8 cellular contexts compared by ENCODE assay signal in genomic region chr17:39197380-39198185, GRCh38. TPM values are rescaled to one million over a fixed set of nuclear protein-coding genes. Genes with fewer than 3 reads are reported as not detected.
DNase-seq lines count a peak whose midpoint lies in the region; ATAC-seq, FAIRE-seq and TF ChIP-seq lines count a peak whose summit lies in the region.

TSS of gene CACNB1 (minus strand) at chr17:39197669. CDS start at chr17:39197495, 174 bp downstream.

- TF ChIP-seq CTCF in ascending aorta (IDR thresholded peaks at IDR 0.05) = no peak
- TF ChIP-seq CTCF in uterus (IDR thresholded peaks at IDR 0.05) = no peak

- no peak for ATAC-seq in GM19397 (IDR thresholded peaks at IDR 0.05; ENCODE audit: unreplicated experiment)

- H3K27ac ChIP-seq in ascending aorta (peak within 1 kb of the TSS; percentile 92 to 98), uterus (peak within 1 kb of the TSS; percentile 83 to 91)

- H3K4me1 ChIP-seq in ascending aorta = peaks cover 27 to 64% of the 10 kb centered on the region in 2 donors
- H3K4me1 ChIP-seq in uterus = peaks cover 13 to 36% of the 10 kb centered on the region in 2 donors

- peak within 1 kb of the TSS; percentile 84 to 90 for H3K4me3 ChIP-seq in ascending aorta
- H3K4me3 ChIP-seq in uterus = peak within 1 kb of the TSS; percentile 74 to 77

- FAIRE-seq in GM12892 (lab: Jason Lieb, UNC) = peak; percentile 14

- TF ChIP-seq POLR2A in GM12892 (IDR thresholded peaks at IDR 0.05; ENCODE audit: low read depth, low read length) (peak; percentile 48; the same call in 1 of the 2 replicates), uterus (IDR thresholded peaks at IDR 0.05) (peak; percentile 45 to 62)

- intact Hi-C loops in ascending aorta (cut with DNase I) = loop anchor here (5.0 kb wide), 3 partner anchors 35 to 265 kb away; partner anchors contain the start of genes CDK12 and FBXL20
- intact Hi-C loops in uterus (cut with DNase I; ENCODE audit: low total_unique reads) = no loop called here

- DNase-seq in GM12892 (ENCODE audit: insufficient read length) (peak; percentile 80), NCI-H1105 treated with DMSO at 0.1 percent for 48 hours (lab: John Stamatoyannopoulos, UW) (peak; percentile 80), T-helper 9 cell (peak; percentile 76), ascending aorta (ENCODE audit: low spot score in 2 of 2) (peak in 1 of 2 donors; percentile 87), hepatic stellate cell (ENCODE audit: low spot score) (peak; percentile 94), renal cortical epithelial cell (ENCODE audit: low read depth) (peak; percentile 24), uterus (peak; percentile 80 to 83)

- no peaks in the 10 kb centered on the region for H3K27me3 ChIP-seq in ascending aorta
- no peaks in the 10 kb centered on the region for H3K27me3 ChIP-seq in uterus

- H3K9me3 ChIP-seq in ascending aorta = no peaks in the 10 kb centered on the region
- no peaks in the 10 kb centered on the region for H3K9me3 ChIP-seq in uterus

- H3K36me3 ChIP-seq in ascending aorta (peaks cover 22 to 29% of the 10 kb centered on the region in 2 donors), uterus (no peaks in the 10 kb centered on the region)

RNA-seq across cellular contexts. Expression of gene CACNB1, which starts in this region (rescaled TPM):
- 4.6 TPM for polyA plus RNA-seq in GM12892 (2012; ENCODE audit: missing spikeins)
- 9.6 TPM for total RNA-seq in ascending aorta
- 4.3 and 5.4 TPM in 2 replicates for total RNA-seq in renal cortical epithelial cell
- 10 to 100 TPM in 2 of 4 donors, 1 to 10 TPM in 2; 5.6 to 23.3 (median 8.4) TPM for total RNA-seq in uterus
